In genomic region chr9:38621434-38622082, GRCh38 we compare ENCODE assay signal across 7 cellular contexts. TPM values are rescaled to one million over a fixed set of nuclear protein-coding genes. Genes with fewer than 3 reads are reported as not detected.
DNase-seq lines count a peak whose midpoint lies in the region; ATAC-seq, FAIRE-seq and TF ChIP-seq lines count a peak whose summit lies in the region.

No MANE protein-coding gene starts in this region.

- H3K36me3 Mint-ChIP-seq in natural killer cell, result no peaks in the 10 kb centered on the region

- no peaks in the 10 kb centered on the region for H3K79me2 ChIP-seq in H1 (ENCODE audit: control insufficient read depth in 1 of 2, insufficient read depth in 2 of 2, low read length in 2 of 2)

- H2AK9ac ChIP-seq in IMR-90 (replicated peaks; ENCODE audit: low read depth, low read length, poor library complexity), result no peak overlapping the region

- H2BK5ac ChIP-seq in IMR-90 (ENCODE audit: low read depth, low read length, poor library complexity, severe bottlenecking), result no peak overlapping the region
- H2BK5ac ChIP-seq in H1 (ENCODE audit: low read depth, low read length), result no peak overlapping the region

- dilution Hi-C loops in IMR-90 (cut with HindIII; ENCODE audit: low sequenced_read_pairs, unreplicated experiment), result no loop called here

- no peak overlapping the region for H3K23ac ChIP-seq in IMR-90 (ENCODE audit: low read depth, low read length)
- no peak overlapping the region for H3K23ac ChIP-seq in H1 (ENCODE audit: insufficient read length)

- TF ChIP-seq CTCF in IMR-90 (conservative IDR thresholded peaks at IDR 0.05; ENCODE audit: low read depth, low read length) (no peak), H1 (IDR thresholded peaks at IDR 0.05; ENCODE audit: control extremely low read depth in 1 of 3, insufficient read depth in 1 of 3, low read depth in 1 of 3, low read length in 3 of 3) (no peak), natural killer cell (IDR thresholded peaks at IDR 0.05) (no peak), tibial nerve (IDR thresholded peaks at IDR 0.05) (no peak)

- peaks cover 27% of the 10 kb centered on the region for H3K27me3 ChIP-seq in IMR-90 (ENCODE audit: control insufficient read depth, insufficient read depth, low read length)
- H3K27me3 ChIP-seq in H1 (replicated peaks in 1 of 4; ENCODE audit: control insufficient read depth in 3 of 4, extremely low read depth in 1 of 4, insufficient read depth in 3 of 4, low read length in 3 of 4), result peaks cover 4 to 32% (median 23%) of the 10 kb centered on the region in 4 experiments
- peaks cover 0 to 59% of the 10 kb centered on the region in 2 donors for H3K27me3 ChIP-seq in tibial nerve

- no peak overlapping the region for H2AK5ac ChIP-seq in IMR-90 (ENCODE audit: low read depth, low read length)
- no peak overlapping the region for H2AK5ac ChIP-seq in H1 (ENCODE audit: low read depth, low read length)

- H3K4me3 Mint-ChIP-seq in natural killer cell, result peak overlapping the region; percentile 76

- H4K8ac ChIP-seq in IMR-90 (ENCODE audit: low read depth in 2 of 2, low read length in 2 of 2) (no peak overlapping the region), H1 (ENCODE audit: extremely low read depth, insufficient read depth, low read length) (peak overlapping the region; percentile 35; the same call in 1 of the 2 replicates)

- BruUV-seq in IMR-90 (replicated peaks; lab: Mats Ljungman, UMichigan), result no TSS peak

- no peak overlapping the region for H3K9ac ChIP-seq in IMR-90 (ENCODE audit: low read depth, low read length)
- H3K9ac ChIP-seq in H1 (replicated peaks in 1 of 4; ENCODE audit: extremely low read depth in 1 of 4, low read depth in 3 of 4, low read length in 3 of 4), result peak overlapping the region in 2 of 4 experiments; percentile 57 to 64; a peak in 1 of 7 replicates

- TF ChIP-seq EP300 in H1 (IDR thresholded peaks at IDR 0.05; ENCODE audit: borderline replicate concordance in 1 of 2, low read depth in 2 of 2, low read length in 2 of 2), result no peak
- TF ChIP-seq EP300 in tibial nerve (IDR thresholded peaks at IDR 0.05), result no peak

- no peak overlapping the region for H2BK15ac ChIP-seq in IMR-90 (ENCODE audit: low read depth, low read length)
- no peak overlapping the region for H2BK15ac ChIP-seq in H1 (ENCODE audit: low read length)

- peaks cover 13% of the 10 kb centered on the region; the same call in 1 of the 2 replicates for H3K23me2 ChIP-seq in H1 (ENCODE audit: low read depth, low read length)

- no peak overlapping the region for H3K4me2 ChIP-seq in IMR-90 (ENCODE audit: low read depth, low read length)
- peak overlapping the region; percentile 86 to 95 for H3K4me2 ChIP-seq in H1 (ENCODE audit: insufficient read depth in 1 of 2, low read depth in 2 of 2, low read length in 2 of 2)

- DNase-seq in IMR-90 (no peak), H1 (ENCODE audit: low read depth in 1 of 2, low spot score in 2 of 2) (peak in 1 of 2 experiments; percentile 81), natural killer cell (no peak), tibial nerve (ENCODE audit: low spot score in 2 of 2) (no peak), COLO829 (ENCODE audit: low spot score) (no peak)
- DNase-seq in activated CD4-positive, alpha-beta T cell treated with anti-CD3 and anti-CD28 coated beads, Interleukin-2, amount 50 U/mL, for 1 hour, result peak; percentile 48

- no peak overlapping the region for H4K91ac ChIP-seq in IMR-90 (ENCODE audit: insufficient read depth, low read depth, low read length)
- no peak overlapping the region for H4K91ac ChIP-seq in H1 (replicated peaks; ENCODE audit: insufficient read length, low read length)

- H2AFZ ChIP-seq in IMR-90 (replicated peaks; ENCODE audit: low read length, poor library complexity), result peak overlapping the region; percentile 62
- H2AFZ ChIP-seq in H1 (ENCODE audit: low read length), result 0 out of 2 replicates have a peak overlapping the region, but pooled peaks have one; percentile 1

- H3K4me3 ChIP-seq in IMR-90 (ENCODE audit: insufficient read depth, low read depth, low read length) (no peak overlapping the region), H1 (ENCODE audit: extremely low read depth in 1 of 4, insufficient read depth in 2 of 4, low read depth in 3 of 4, low read length in 4 of 4) (peak overlapping the region; percentile 55 to 75 (median 62)), tibial nerve (peak overlapping the region; percentile 24 to 50 (median 42))

- ATAC-seq in GM19452 (IDR thresholded peaks at IDR 0.05; ENCODE audit: unreplicated experiment) (peak; percentile 32), IMR-90 (ENCODE audit: low read depth) (peak; percentile 8), natural killer cell (peak; percentile 46 to 64 (median 48))

- intact Hi-C loops in IMR-90 (cut with micrococcal nuclease) (no loop called here), natural killer cell (cut with micrococcal nuclease) (no loop called here)

- no peaks in the 10 kb centered on the region for H3K79me1 ChIP-seq in IMR-90 (ENCODE audit: low read depth in 1 of 2, low read length in 2 of 2)
- H3K79me1 ChIP-seq in H1 (ENCODE audit: low read depth, low read length), result no peaks in the 10 kb centered on the region

- H3K9me1 ChIP-seq in IMR-90 (ENCODE audit: insufficient read depth, low read length), result no peaks in the 10 kb centered on the region

- H2BK120ac ChIP-seq in IMR-90 (ENCODE audit: low read depth, low read length) (no peak overlapping the region), H1 (replicated peaks; ENCODE audit: low read depth, low read length) (no peak overlapping the region)

- TF ChIP-seq POLR2A in IMR-90 (IDR thresholded peaks at IDR 0.05; ENCODE audit: low read depth, low read length) (no peak), H1 (IDR thresholded peaks at IDR 0.05; ENCODE audit: control extremely low read depth in 1 of 2, low read depth in 2 of 2, low read length in 2 of 2) (no peak), tibial nerve (IDR thresholded peaks at IDR 0.05) (no peak)

- H3K27ac Mint-ChIP-seq in natural killer cell, result no peak overlapping the region

- H3K18ac ChIP-seq in IMR-90 (ENCODE audit: low read depth, low read length) (no peak overlapping the region), H1 (ENCODE audit: extremely low read depth, low read length) (peak overlapping the region; percentile 38; the same call in 1 of the 2 replicates)

- peaks cover 2 to 3% of the 10 kb centered on the region in 2 donors for H3K9me3 Mint-ChIP-seq in natural killer cell

- CTCF ChIA-PET in IMR-90 (lab: Yijun Ruan, JAX), result no interaction called here
- CTCF ChIA-PET in H1 (lab: Charles Lee; ENCODE audit: partially characterized antibody), result interaction anchor here (0.6 to 3.8 kb wide), 8 partner anchors 9 to 328 kb away, joined by 3 to 19 read pairs (median 3); no protein-coding TSS in a partner anchor

- H3K4ac ChIP-seq in IMR-90 (ENCODE audit: low read depth, low read length), result no peak overlapping the region
- no peak overlapping the region for H3K4ac ChIP-seq in H1 (replicated peaks; ENCODE audit: insufficient read length, low read depth, low read length)

- 4% methylated on average over 39 of the region's 50 CpGs; no CpG with 5 or more reads in 1 of the 2 experiments for WGBS in IMR-90 (ENCODE audit: extremely low coverage in 2 of 2, insufficient read length in 1 of 2), 2 experiments
- 2% methylated on average over 32 of the region's 50 CpGs; no CpG with 5 or more reads in 1 of the 2 experiments for WGBS in H1 (ENCODE audit: extremely low coverage in 1 of 2, insufficient coverage in 1 of 2, insufficient read length in 1 of 2, insufficient replicate concordance in 2 of 2, low coverage in 1 of 2, low lambda C conversion rate in 2 of 2, missing lambda C conversion rate in 1 of 2), 2 experiments
- WGBS in tibial nerve, 2 donors, result 0 to 2% methylated on average over 5 to 32 of the region's 50 CpGs

- in situ Hi-C loops in IMR-90 (cut with MboI; ENCODE audit: low sequenced_read_pairs), result loop anchor here (10.0 kb wide), 1 partner anchor 63 kb away; no protein-coding TSS in a partner anchor

- 0 out of 2 replicates have a peak overlapping the region, but pooled peaks have one; percentile 68 for H2BK12ac ChIP-seq in H1 (ENCODE audit: low read depth, low read length)

- H3K9me3 ChIP-seq in IMR-90 (ENCODE audit: control insufficient read depth, insufficient read depth, low read length), result no peaks in the 10 kb centered on the region; the same call in 1 of the 2 replicates
- 0 out of 4 replicates have a peak, but pooled peaks cover 3 to 5% of the 10 kb centered on the region in 2 experiments for H3K9me3 ChIP-seq in H1 (ENCODE audit: insufficient read depth in 2 of 2, low read depth in 1 of 2, low read length in 1 of 2)
- peaks cover 0 to 25% (median 4%) of the 10 kb centered on the region in 4 donors for H3K9me3 ChIP-seq in tibial nerve

- H4K20me1 ChIP-seq in IMR-90 (ENCODE audit: insufficient read depth, low read length) (no peaks in the 10 kb centered on the region), H1 (replicated peaks in 1 of 2; ENCODE audit: control insufficient read depth in 1 of 2, insufficient read depth in 2 of 2, low read length in 2 of 2) (no peaks in the 10 kb centered on the region)

- peaks cover 17 to 24% of the 10 kb centered on the region in 2 donors for H3K4me1 Mint-ChIP-seq in natural killer cell

- H3K27ac ChIP-seq in IMR-90 (ENCODE audit: insufficient read depth, low read length) (no peak overlapping the region), H1 (ENCODE audit: low read depth, low read length) (no peak overlapping the region), tibial nerve (no peak overlapping the region)

- H3K14ac ChIP-seq in IMR-90 (replicated peaks; ENCODE audit: low read depth, low read length) (no peak overlapping the region), H1 (ENCODE audit: insufficient read length) (no peak overlapping the region)

- H3K36me3 ChIP-seq in IMR-90 (ENCODE audit: control insufficient read depth, insufficient read depth, low read length) (no peaks in the 10 kb centered on the region), H1 (ENCODE audit: control insufficient read depth in 2 of 4, insufficient read depth in 4 of 4, low read length in 3 of 4) (peaks cover 0 to 3% (median 0%) of the 10 kb centered on the region in 4 experiments; a peak in 1 of 8 replicates), tibial nerve (no peaks in the 10 kb centered on the region)

- H3K56ac ChIP-seq in IMR-90 (ENCODE audit: extremely low read depth, insufficient read depth, low read length) (no peak overlapping the region), H1 (replicated peaks; ENCODE audit: insufficient read length, low read depth, low read length) (no peak overlapping the region)

- peaks cover 53 to 60% of the 10 kb centered on the region in 2 donors for H3K27me3 Mint-ChIP-seq in natural killer cell (ENCODE audit: low read depth in 2 of 2)

- POLR2A ChIA-PET in IMR-90 (lab: Charles Lee; ENCODE audit: unreplicated experiment), result no interaction called here
- POLR2A ChIA-PET in H1 (lab: Charles Lee; ENCODE audit: partially characterized antibody), result interaction anchor here (0.6 to 1.7 kb wide), 3 partner anchors 13 to 934 kb away, joined by 3 to 5 read pairs (median 3); no protein-coding TSS in a partner anchor

- no peak overlapping the region for H4K5ac ChIP-seq in IMR-90 (ENCODE audit: low read depth, low read length)
- no peak overlapping the region for H4K5ac ChIP-seq in H1 (ENCODE audit: insufficient read length, low read depth, low read length)

- TF ChIP-seq RAD21 in IMR-90 (IDR thresholded peaks at IDR 0.05; ENCODE audit: low read length) (no peak), H1 (IDR thresholded peaks at IDR 0.05 in 1 of 2, conservative IDR thresholded peaks at IDR 0.05 in 1 of 2; ENCODE audit: low read depth in 2 of 2, low read length in 2 of 2) (no peak)

- H3K4me1 ChIP-seq in IMR-90 (ENCODE audit: control insufficient read depth, insufficient read depth, low read length), result no peaks in the 10 kb centered on the region
- H3K4me1 ChIP-seq in H1 (replicated peaks in 1 of 4; ENCODE audit: control insufficient read depth in 3 of 4, insufficient read depth in 4 of 4, low read length in 3 of 4), result peaks cover 0 to 4% (median 1%) of the 10 kb centered on the region in 4 experiments; a peak in 3 of 7 replicates
- H3K4me1 ChIP-seq in tibial nerve, result peaks cover 0 to 30% (median 15%) of the 10 kb centered on the region in 4 donors

- no peak for FAIRE-seq in H1 (lab: Jason Lieb, UNC)

- H2BK20ac ChIP-seq in IMR-90 (ENCODE audit: low read depth, low read length), result no peak overlapping the region
- H2BK20ac ChIP-seq in H1 (ENCODE audit: low read length), result no peak overlapping the region

RNA-seq across cellular contexts. Expression of gene ANKRD18A, which starts 1.2 kb away (rescaled TPM):
- total RNA-seq in IMR-90 (2012; rRNA removed) (not detected in 2 replicates), natural killer cell (1 to 10 TPM in 1 of 3 donors, under 1 TPM in 1, not detected in 1; 0.25 to 1.5 TPM), tibial nerve (1 to 10 TPM in 3 of 4 donors, under 1 TPM in 1; 0.42 to 3.5 (median 1.6) TPM)
- polyA plus RNA-seq in IMR-90 (2012; rRNA removed) (not detected in 2 replicates), H1 (2011; rRNA removed) (0.66 and 0.68 TPM in 2 replicates)
- polyA plus RNA-seq in IMR-90 (2012; cell fraction: cytosol; rRNA removed), result not detected in 2 replicates
- polyA plus RNA-seq in IMR-90 (2012; cell fraction: nucleus; rRNA removed; ENCODE audit: low replicate concordance), result 0.06 TPM in 1 of 2 replicates, not detected in the other
- total RNA-seq in H1 (2021; fragmentation: NEBNext Ultra II Directional; extraction: Animal tissue kit (Norgen Biotek cat#: 25700)), result 4.0 and 13.2 TPM in 2 replicates
- 2.6 TPM for polyA plus RNA-seq in H1 (2011; cell fraction: cytosol; rRNA removed)
- 11.4 TPM for polyA plus RNA-seq in H1 (2011; cell fraction: nucleus; rRNA removed)
- 2.3 to 7.1 TPM (median 5.8 TPM) in 4 replicates for polyA plus RNA-seq in H1 (2012, experiment 1 of 2)
- 0.12 TPM for polyA plus RNA-seq in H1 (2012, experiment 2 of 2)
- 15.9 TPM for polyA plus RNA-seq in H1 (2013, experiment 1 of 2)
- 11.2 TPM for polyA plus RNA-seq in H1 (2013, experiment 2 of 2)
- polyA minus RNA-seq in H1 (2011; rRNA and poly(A)+ RNA removed), result 3.0 and 6.5 TPM in 2 replicates
- 12.6 TPM for polyA minus RNA-seq in H1 (2011; cell fraction: cytosol; rRNA and poly(A)+ RNA removed)
- 8.8 TPM for polyA minus RNA-seq in H1 (2011; cell fraction: nucleus; rRNA and poly(A)+ RNA removed)
